Comparison of ENCODE assay signal across 18 cellular contexts in genomic region chr10:48440771-48441170, GRCh38.
DNase-seq lines count a peak whose midpoint lies in the region; ATAC-seq and TF ChIP-seq lines count a peak whose summit lies in the region.
"Had no signal": no experiment of that assay in that cellular context is flagged by ENCODE, and none has a peak within 500 bp of the region (broad histone marks: within the 10 kb centered on the region; RNA-seq: fewer than 3 reads in every experiment).

No MANE protein-coding gene starts in this region.

- H2BK12ac ChIP-seq in trophoblast cell (ENCODE audit: low read length) = no peak overlapping the region

- ATAC-seq in right cardiac atrium = no peak
- ATAC-seq: A549, HCT116 had no signal

- H3K4me1 Mint-ChIP-seq in activated CD4-positive, alpha-beta T cell treated with anti-CD3 and anti-CD28 coated beads, Interleukin-2, amount 10 ng/mL, durations not matched to agents 7 days and 5 days = no peaks in the 10 kb centered on the region
- H3K4me1 Mint-ChIP-seq in nephron progenitor cell = peaks cover 20% of the 10 kb centered on the region

- H3K27me3 ChIP-seq in right atrium auricular region = no peaks in the 10 kb centered on the region
- H3K27me3 ChIP-seq in right cardiac atrium (ENCODE audit: control insufficient read depth, insufficient read depth) = no peaks in the 10 kb centered on the region
- no peaks in the 10 kb centered on the region for H3K27me3 ChIP-seq in esophagus muscularis mucosa
- H3K27me3 ChIP-seq in trophoblast cell (ENCODE audit: insufficient read depth, low read length) = no peaks in the 10 kb centered on the region

- no peak overlapping the region for H2AK5ac ChIP-seq in trophoblast cell (ENCODE audit: low read length)

- H4K8ac ChIP-seq in trophoblast cell (ENCODE audit: low read depth, low read length) = no peak overlapping the region

- H3K27ac Mint-ChIP-seq in activated CD4-positive, alpha-beta T cell treated with anti-CD3 and anti-CD28 coated beads, Interleukin-2, amount 10 ng/mL, durations not matched to agents 7 days and 5 days = no peak overlapping the region
- no peak overlapping the region for H3K27ac Mint-ChIP-seq in nephron progenitor cell
- H3K27ac Mint-ChIP-seq: CD4-positive, alpha-beta T cell; HFFc6 had no signal

- H3K9ac ChIP-seq in trophoblast cell (ENCODE audit: low read length) = no peak overlapping the region

- H3K4ac ChIP-seq in trophoblast cell (ENCODE audit: low read depth, low read length) = no peak overlapping the region

- CTCF ChIA-PET in activated CD4-positive, alpha-beta T cell treated with anti-CD3 and anti-CD28 coated beads, Interleukin-2, amount 10 ng/mL, durations not matched to agents 7 days and 5 days (lab: Charles Lee) = no interaction called here

- H3K79me1 ChIP-seq in trophoblast cell (ENCODE audit: low read length) = no peaks in the 10 kb centered on the region

- H2AFZ ChIP-seq in trophoblast cell (ENCODE audit: insufficient read depth, low read length, poor library complexity) = no peak overlapping the region

- POLR2A ChIA-PET in activated CD4-positive, alpha-beta T cell treated with anti-CD3 and anti-CD28 coated beads, Interleukin-2, amount 10 ng/mL, durations not matched to agents 7 days and 5 days (lab: Charles Lee) = no interaction called here

- 96% methylated on average over 4 of the region's 4 CpGs for WGBS in right cardiac atrium
- 95% methylated on average over 4 of the region's 4 CpGs for WGBS in esophagus muscularis mucosa
- WGBS in trophoblast cell (ENCODE audit: extremely low coverage, insufficient coverage, insufficient read length) = no CpG with 5 or more reads among the region's 4 CpGs

- no peak overlapping the region for H4K12ac ChIP-seq in trophoblast cell (ENCODE audit: low read depth, low read length)

- no peaks in the 10 kb centered on the region for H3K27me3 Mint-ChIP-seq in activated CD4-positive, alpha-beta T cell treated with anti-CD3 and anti-CD28 coated beads, Interleukin-2, amount 10 ng/mL, durations not matched to agents 7 days and 5 days
- H3K27me3 Mint-ChIP-seq in nephron progenitor cell (ENCODE audit: low read depth, poor library complexity) = peaks cover 5% of the 10 kb centered on the region
- H3K27me3 Mint-ChIP-seq: CD4-positive, alpha-beta T cell had no signal

- H3K9me3 ChIP-seq in right atrium auricular region = no peaks in the 10 kb centered on the region
- no peaks in the 10 kb centered on the region for H3K9me3 ChIP-seq in right cardiac atrium (ENCODE audit: control insufficient read depth, low read length)
- no peaks in the 10 kb centered on the region for H3K9me3 ChIP-seq in esophagus muscularis mucosa
- no peaks in the 10 kb centered on the region for H3K9me3 ChIP-seq in trophoblast cell (ENCODE audit: insufficient read depth, low read depth, low read length)
- H3K9me3 ChIP-seq: A549, Caco-2 had no signal

- no peak overlapping the region for H2BK5ac ChIP-seq in trophoblast cell (ENCODE audit: low read depth, low read length, poor library complexity)

- H3K4me2 ChIP-seq in trophoblast cell (ENCODE audit: low read length) = no peak overlapping the region
- H3K4me2 ChIP-seq: A549 had no signal

- no peak overlapping the region for H3K4me3 ChIP-seq in right atrium auricular region
- no peak overlapping the region for H3K4me3 ChIP-seq in right cardiac atrium (ENCODE audit: low read length)
- H3K4me3 ChIP-seq in esophagus muscularis mucosa = no peak overlapping the region
- no peak overlapping the region for H3K4me3 ChIP-seq in trophoblast cell (ENCODE audit: low read depth, low read length)
- H3K4me3 ChIP-seq: A549 had no signal

- H3K27ac ChIP-seq in right atrium auricular region = no peak overlapping the region
- H3K27ac ChIP-seq in right cardiac atrium (ENCODE audit: low read length) = no peak overlapping the region
- no peak overlapping the region for H3K27ac ChIP-seq in esophagus muscularis mucosa (replicated peaks in 1 of 4)
- no peak overlapping the region for H3K27ac ChIP-seq in trophoblast cell (ENCODE audit: low read depth, low read length)
- H3K27ac ChIP-seq: A549, C4-2B, HL-60 had no signal

- no peak overlapping the region for H3K4me3 Mint-ChIP-seq in activated CD4-positive, alpha-beta T cell treated with anti-CD3 and anti-CD28 coated beads, Interleukin-2, amount 10 ng/mL, durations not matched to agents 7 days and 5 days
- no peak overlapping the region for H3K4me3 Mint-ChIP-seq in nephron progenitor cell
- H3K4me3 Mint-ChIP-seq: CD4-positive, alpha-beta T cell; HFFc6 had no signal

- no peaks in the 10 kb centered on the region for H3K36me3 Mint-ChIP-seq in activated CD4-positive, alpha-beta T cell treated with anti-CD3 and anti-CD28 coated beads, Interleukin-2, amount 10 ng/mL, durations not matched to agents 7 days and 5 days (ENCODE audit: low read depth)
- peaks cover 5% of the 10 kb centered on the region for H3K36me3 Mint-ChIP-seq in nephron progenitor cell (ENCODE audit: low read depth)

- no peak for TF ChIP-seq POLR2A in esophagus muscularis mucosa (IDR thresholded peaks at IDR 0.05; ENCODE audit: low read depth)

- H3K36me3 ChIP-seq in right atrium auricular region = peaks cover 8% of the 10 kb centered on the region
- peaks cover 0 to 16% (median 8%) of the 10 kb centered on the region in 4 donors for H3K36me3 ChIP-seq in esophagus muscularis mucosa
- no peaks in the 10 kb centered on the region for H3K36me3 ChIP-seq in trophoblast cell (ENCODE audit: control insufficient read depth in 1 of 2, insufficient read depth in 2 of 2, low read length in 2 of 2)

- H2BK120ac ChIP-seq in trophoblast cell (ENCODE audit: insufficient read depth, low read length, poor library complexity) = no peak overlapping the region

- intact Hi-C loops in right cardiac atrium (cut with DNase I) = no loop called here
- intact Hi-C loops in esophagus muscularis mucosa (cut with DNase I) = no loop called here

- H3K23ac ChIP-seq in trophoblast cell (ENCODE audit: low read length) = no peak overlapping the region

- no peak for TF ChIP-seq CTCF in right atrium auricular region (IDR thresholded peaks at IDR 0.05)
- no peak for TF ChIP-seq CTCF in esophagus muscularis mucosa (IDR thresholded peaks at IDR 0.05)
- TF ChIP-seq CTCF in nephron progenitor cell (IDR thresholded peaks at IDR 0.05) = no peak

- H3K14ac ChIP-seq in trophoblast cell (ENCODE audit: low read length) = no peak overlapping the region

- no peaks in the 10 kb centered on the region for H3K79me2 ChIP-seq in trophoblast cell (ENCODE audit: control insufficient read depth, insufficient read depth, low read length, poor library complexity)

- no peak overlapping the region for H4K91ac ChIP-seq in trophoblast cell (ENCODE audit: low read depth, low read length)

- DNase-seq in right atrium auricular region (ENCODE audit: low spot score) (peak; percentile 46), right cardiac atrium (no peak), esophagus muscularis mucosa (ENCODE audit: extremely low spot score) (peak; percentile 80), trophoblast cell (peak; percentile 44 to 54), nephron progenitor cell (no peak), NCI-H446 treated with DMSO at 0.1 percent for 48 hours (lab: John Stamatoyannopoulos, UW) (no peak)
- DNase-seq in activated CD4-positive, alpha-beta T cell treated with anti-CD3 and anti-CD28 coated beads, Interleukin-2, amount 10 ng/mL, durations not matched to agents 7 days and 5 days = no peak
- DNase-seq: AML-193; Caco-2; CD4-positive, alpha-beta T cell; DMS153; DMS79 treated with DMSO at 0.1 percent for 48 hours; GF-D8; HFFc6 had no signal

- H3K4me1 ChIP-seq in right atrium auricular region (no peaks in the 10 kb centered on the region), right cardiac atrium (ENCODE audit: control insufficient read depth, insufficient read depth, low read length) (no peaks in the 10 kb centered on the region), esophagus muscularis mucosa (no peaks in the 10 kb centered on the region), trophoblast cell (ENCODE audit: control insufficient read depth in 1 of 2, insufficient read depth in 2 of 2, low read length in 2 of 2) (peaks cover 0 to 3% of the 10 kb centered on the region in 2 experiments)
- H3K4me1 ChIP-seq: A549 had no signal

- no peak for TF ChIP-seq EP300 in esophagus muscularis mucosa (IDR thresholded peaks at IDR 0.05)

- H3K18ac ChIP-seq in trophoblast cell (ENCODE audit: low read length) = no peak overlapping the region

- H3K9me3 Mint-ChIP-seq in activated CD4-positive, alpha-beta T cell treated with anti-CD3 and anti-CD28 coated beads, Interleukin-2, amount 10 ng/mL, durations not matched to agents 7 days and 5 days = no peaks in the 10 kb centered on the region
- no peaks in the 10 kb centered on the region for H3K9me3 Mint-ChIP-seq in nephron progenitor cell
- H3K9me3 Mint-ChIP-seq: CD4-positive, alpha-beta T cell; HFFc6 had no signal

Comparison
In these comparisons a context has a peak if more than half of its experiments do, and no peak if none do; other contexts are left out.
1. DNase-seq: peak in right atrium auricular region (single experiment), esophagus muscularis mucosa (single experiment) and trophoblast cell (2 of 2); none in right cardiac atrium (0 of 3), activated CD4-positive, alpha-beta T cell treated with anti-CD3 and anti-CD28 coated beads, Interleukin-2, amount 10 ng/mL, durations not matched to agents 7 days and 5 days (single experiment), nephron progenitor cell (single experiment) and NCI-H446 treated with DMSO at 0.1 percent for 48 hours (single experiment).